7 cellular contexts compared by ENCODE assay signal in genomic region chr6:81826785-81827184, GRCh38.
"Had no signal": no experiment of that assay in that cellular context is flagged by ENCODE, and none has a peak within 500 bp of the region (broad histone marks: within the 10 kb centered on the region; RNA-seq: fewer than 3 reads in every experiment).

No MANE protein-coding gene starts in this region.

- H3K4me3 ChIP-seq: GM12878 had no signal

- DNase-seq: GDM1, GF-D8 had no signal

- ATAC-seq: GM12878 had no signal

- FAIRE-seq: GM12878, GM12891, GM12892, GM18507, GM19239 had no signal
